Comparison of ENCODE assay signal across 1 cellular context in the genomic region with DNA sequence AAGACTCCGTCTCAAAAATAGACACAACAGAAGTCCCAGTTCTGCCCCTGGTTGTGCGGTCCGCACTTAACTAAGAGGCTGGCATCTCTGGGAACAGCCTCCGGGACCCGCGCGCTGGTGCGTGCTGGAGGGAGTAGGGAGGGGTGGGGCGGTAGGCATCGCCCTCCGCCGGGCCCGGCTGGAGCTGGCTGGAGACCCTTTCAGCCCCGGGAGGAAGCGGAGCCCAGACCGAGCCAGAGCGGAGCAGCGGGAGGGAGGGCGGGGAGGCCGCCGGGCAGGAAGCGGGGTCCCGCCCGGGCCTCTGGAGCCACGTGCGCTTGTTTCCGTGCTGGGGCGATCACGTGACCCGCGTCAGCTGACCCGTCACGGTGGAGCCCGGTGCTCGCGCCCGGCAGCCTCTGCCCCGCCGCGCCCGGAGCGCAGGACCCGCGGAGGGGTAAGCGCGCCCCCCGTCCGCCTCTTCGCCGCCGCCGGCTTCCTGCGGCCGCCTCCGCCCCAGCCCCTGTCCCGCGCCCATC.
TF ChIP-seq lines count a peak whose summit lies in the region.

Gene WDR81, plus strand, starts transcription at position 354 of the 518 bp plus-strand sequence. CDS start 256 bp downstream, outside the sequence.

TF ChIP-seq in K562, 482 proteins besides CTCF, POLR2A, EP300 and RAD21 (continued from another document and continues in another):
- TF ChIP-seq ZBTB34 (CRISPR knock-in tag; IDR thresholded peaks at IDR 0.05) (no peak), THRAP3 (IDR thresholded peaks at IDR 0.05; ENCODE audit: borderline replicate concordance) (no peak), PRMT5 (CRISPR knock-in tag; IDR thresholded peaks at IDR 0.05) (no peak), CBX5 (IDR thresholded peaks at IDR 0.05; ENCODE audit: borderline replicate concordance, low read depth) (no peak), ZNF518B (CRISPR knock-in tag; IDR thresholded peaks at IDR 0.05) (no peak), TCF7L2 (IDR thresholded peaks at IDR 0.05; ENCODE audit: low read depth, low read length) (no peak), FOXA3 (CRISPR knock-in tag; conservative IDR thresholded peaks at IDR 0.05 in 1 of 2, IDR thresholded peaks at IDR 0.05 in 1 of 2) (0 out of 4 replicates have a peak, but pooled peaks of 1 of the 2 experiments have one; percentile 22), BACH1 (tag; IDR thresholded peaks at IDR 0.05) (no peak), ZNF232 (CRISPR knock-in tag; IDR thresholded peaks at IDR 0.05) (no peak), HMG20A (CRISPR knock-in tag; conservative IDR thresholded peaks at IDR 0.05) (no peak), MCM7 (IDR thresholded peaks at IDR 0.05) (no peak), ZNF175 (CRISPR knock-in tag; IDR thresholded peaks at IDR 0.05; ENCODE audit: low read depth) (no peak), ETS2 (tag; IDR thresholded peaks at IDR 0.05; ENCODE audit: borderline replicate concordance, poor library complexity, severe bottlenecking) (no peak), DIDO1 (tag; IDR thresholded peaks at IDR 0.05; ENCODE audit: low read depth) (no peak), SP2 (IDR thresholded peaks at IDR 0.05; ENCODE audit: extremely low read depth, low read depth, low read length, poor library complexity, severe bottlenecking) (no peak), CREB1 (IDR thresholded peaks at IDR 0.05) (no peak), CREB1 (CRISPR knock-in tag; IDR thresholded peaks at IDR 0.05) (no peak), KHSRP (IDR thresholded peaks at IDR 0.05) (no peak), HOXB6 (CRISPR knock-in tag; IDR thresholded peaks at IDR 0.05; ENCODE audit: borderline replicate concordance) (no peak), ZKSCAN1 (IDR thresholded peaks at IDR 0.05; ENCODE audit: low read depth, low read length) (no peak), FOXJ2 (tag; IDR thresholded peaks at IDR 0.05) (no peak), ZNF124 (CRISPR knock-in tag; IDR thresholded peaks at IDR 0.05) (no peak), JUN (IDR thresholded peaks at IDR 0.05; ENCODE audit: borderline replicate concordance, low read depth, low read length) (no peak), JUN (CRISPR knock-in tag; IDR thresholded peaks at IDR 0.05; ENCODE audit: borderline replicate concordance) (no peak), BRD4 (IDR thresholded peaks at IDR 0.05) (no peak), ARID4B (CRISPR knock-in tag; IDR thresholded peaks at IDR 0.05) (peak; percentile 88; the same call in 1 of the 2 replicates), ZNF277 (CRISPR knock-in tag; IDR thresholded peaks at IDR 0.05; ENCODE audit: borderline replicate concordance) (no peak), XRCC4 (IDR thresholded peaks at IDR 0.05; ENCODE audit: extremely low read depth, insufficient read depth, insufficient read length) (no peak), MEIS2 (IDR thresholded peaks at IDR 0.05; ENCODE audit: partially characterized antibody) (no peak), MITF (IDR thresholded peaks at IDR 0.05) (peak; percentile 73; the same call in 1 of the 2 replicates), ZNF146 (CRISPR knock-in tag; IDR thresholded peaks at IDR 0.05; ENCODE audit: unreplicated experiment) (no peak), MYBL2 (IDR thresholded peaks at IDR 0.05; ENCODE audit: low read depth) (no peak), MYBL2 (CRISPR knock-in tag; IDR thresholded peaks at IDR 0.05; ENCODE audit: borderline replicate concordance) (no peak), CBX1 (IDR thresholded peaks at IDR 0.05; ENCODE audit: low read depth) (no peak), SP1 (CRISPR knock-in tag; IDR thresholded peaks at IDR 0.05) (no peak), CEBPZ (IDR thresholded peaks at IDR 0.05; ENCODE audit: borderline replicate concordance, low read depth, low read length) (no peak), SRSF3 (IDR thresholded peaks at IDR 0.05; ENCODE audit: insufficient read depth, low read length) (no peak), ZNF408 (CRISPR knock-in tag; IDR thresholded peaks at IDR 0.05; ENCODE audit: low read depth) (no peak), XRCC3 (IDR thresholded peaks at IDR 0.05) (no peak), PPARD (CRISPR knock-in tag; IDR thresholded peaks at IDR 0.05) (no peak), ZNF589 (CRISPR knock-in tag; IDR thresholded peaks at IDR 0.05; ENCODE audit: low read depth) (no peak), NR2C1 (IDR thresholded peaks at IDR 0.05) (no peak), NR2C1 (tag; IDR thresholded peaks at IDR 0.05) (no peak), SIRT6 (IDR thresholded peaks at IDR 0.05; ENCODE audit: low read depth, low read length) (no peak), POLR3G (IDR thresholded peaks at IDR 0.05; ENCODE audit: extremely low read depth, insufficient read length, insufficient replicate concordance) (no peak), NCOA6 (IDR thresholded peaks at IDR 0.05) (no peak)
